ENCODE assay signal across 11 cellular contexts in genomic region chr9:20551835-20552234, GRCh38.
DNase-seq lines count a peak whose midpoint lies in the region; ATAC-seq, FAIRE-seq and TF ChIP-seq lines count a peak whose summit lies in the region.
"Had no signal": no experiment of that assay in that cellular context is flagged by ENCODE, and none has a peak within 500 bp of the region (broad histone marks: within the 10 kb centered on the region; RNA-seq: fewer than 3 reads in every experiment).

No MANE protein-coding gene starts in this region.

- H3K4me3 Mint-ChIP-seq in stimulated activated memory B cell treated with anti-CD40 and anti-IgM and Interleukin-4, amounts not matched to agents 10 μg/mL and 1 μg/mL and 100 μg/mL, for 72 hours: no peak overlapping the region

- peak; percentile 51 for ATAC-seq in GM21529 (IDR thresholded peaks at IDR 0.05; ENCODE audit: unreplicated experiment)
- no peak for ATAC-seq in stimulated activated memory B cell treated with anti-CD40 and anti-IgM and Interleukin-4, amounts not matched to agents 10 μg/mL and 1 μg/mL and 100 μg/mL, for 72 hours

- no peaks in the 10 kb centered on the region for H3K9me3 Mint-ChIP-seq in stimulated activated memory B cell treated with anti-CD40 and anti-IgM and Interleukin-4, amounts not matched to agents 10 μg/mL and 1 μg/mL and 100 μg/mL, for 72 hours

- FAIRE-seq in GM18507 (lab: Jason Lieb, UNC): peak; percentile 92
- FAIRE-seq: kidney had no signal

- H3K27me3 Mint-ChIP-seq in stimulated activated memory B cell treated with anti-CD40 and anti-IgM and Interleukin-4, amounts not matched to agents 10 μg/mL and 1 μg/mL and 100 μg/mL, for 72 hours: peaks cover 19% of the 10 kb centered on the region

- DNase-seq in GM18507 (ENCODE audit: extremely low spot score, insufficient read length, low read depth): peak; percentile 37
- DNase-seq in HT-29 (ENCODE audit: low spot score): peak; percentile 92
- peak; percentile 65 for DNase-seq in glomerular visceral epithelial cell (ENCODE audit: extremely low spot score)
- no peak for DNase-seq in foreskin fibroblast
- DNase-seq in RPMI8226: no peak
- DNase-seq in putamen (ENCODE audit: low spot score): no peak
- DNase-seq: Karpas-422, kidney had no signal

- H3K4me1 Mint-ChIP-seq in stimulated activated memory B cell treated with anti-CD40 and anti-IgM and Interleukin-4, amounts not matched to agents 10 μg/mL and 1 μg/mL and 100 μg/mL, for 72 hours: peaks cover 21% of the 10 kb centered on the region

- H3K4me3 ChIP-seq in foreskin fibroblast (ENCODE audit: low read depth in 1 of 2, low read length in 2 of 2): no peak overlapping the region
- H3K4me3 ChIP-seq: cardiac muscle cell had no signal

- no peaks in the 10 kb centered on the region for H3K36me3 Mint-ChIP-seq in stimulated activated memory B cell treated with anti-CD40 and anti-IgM and Interleukin-4, amounts not matched to agents 10 μg/mL and 1 μg/mL and 100 μg/mL, for 72 hours

- no peak for TF ChIP-seq CTCF in foreskin fibroblast (IDR thresholded peaks at IDR 0.05; ENCODE audit: low read depth, low read length)

- no peak overlapping the region for H3K27ac Mint-ChIP-seq in stimulated activated memory B cell treated with anti-CD40 and anti-IgM and Interleukin-4, amounts not matched to agents 10 μg/mL and 1 μg/mL and 100 μg/mL, for 72 hours

Comparison
In these comparisons a context has a peak if more than half of its experiments do, and no peak if none do; other contexts are left out.
1. DNase-seq: peak in GM18507 (single experiment), HT-29 (single experiment) and glomerular visceral epithelial cell (single experiment); none in foreskin fibroblast (0 of 2), RPMI8226 (single experiment) and putamen (single experiment).